1 cellular context compared by ENCODE assay signal in the genomic region with DNA sequence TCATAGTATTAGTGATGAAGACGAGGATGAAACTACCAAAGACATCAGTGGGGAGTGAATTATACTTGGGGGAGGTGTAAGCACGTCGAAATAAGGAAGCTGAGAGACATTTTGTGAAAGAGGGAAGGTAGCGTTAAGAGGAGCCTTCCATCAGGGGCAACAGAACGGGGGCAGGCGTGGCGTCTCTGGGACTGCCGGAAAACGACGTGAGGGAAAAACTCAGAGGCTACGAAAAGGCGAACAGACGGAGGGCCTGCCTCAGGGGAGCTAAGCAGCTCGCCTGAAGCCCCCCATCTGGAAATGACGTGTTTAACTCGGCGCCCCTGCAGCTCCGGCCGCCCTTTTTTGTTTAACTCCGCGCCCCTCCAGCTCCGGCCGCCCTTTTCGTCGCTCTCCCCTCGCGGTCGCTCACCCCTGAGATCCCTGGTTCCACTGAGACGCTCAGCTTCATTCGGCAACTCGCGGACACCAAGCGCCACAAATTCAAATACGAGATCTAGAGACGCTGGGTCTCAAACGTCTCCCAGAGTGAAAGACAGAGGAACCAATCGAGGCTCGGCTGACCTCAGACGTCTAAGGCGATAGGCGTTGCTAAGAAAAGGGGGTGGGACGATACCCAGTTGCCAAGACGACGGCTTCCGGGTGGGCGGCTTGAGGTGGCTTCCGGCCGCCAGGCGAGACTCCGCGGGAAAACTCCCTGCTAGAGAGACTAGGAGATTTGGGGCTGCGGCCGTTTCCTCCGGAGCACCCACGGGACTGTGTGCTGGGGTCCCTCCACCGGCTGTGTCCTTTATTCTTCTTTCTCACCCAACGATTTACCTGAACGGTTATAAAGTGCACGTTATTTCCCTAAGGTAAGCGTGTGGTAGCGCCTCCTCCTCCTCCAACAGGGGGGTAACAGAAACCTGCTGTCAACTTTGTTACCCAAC.
A peak's percentile ranks its signal among the peaks of the same experiment; 100 is the strongest.
TF ChIP-seq lines count a peak whose summit lies in the region.

No MANE protein-coding gene starts in this region.

TF ChIP-seq in K562, 482 proteins besides CTCF, POLR2A, EP300 and RAD21 (continued from another document and continues in another):
- TF ChIP-seq, protein P1, sequence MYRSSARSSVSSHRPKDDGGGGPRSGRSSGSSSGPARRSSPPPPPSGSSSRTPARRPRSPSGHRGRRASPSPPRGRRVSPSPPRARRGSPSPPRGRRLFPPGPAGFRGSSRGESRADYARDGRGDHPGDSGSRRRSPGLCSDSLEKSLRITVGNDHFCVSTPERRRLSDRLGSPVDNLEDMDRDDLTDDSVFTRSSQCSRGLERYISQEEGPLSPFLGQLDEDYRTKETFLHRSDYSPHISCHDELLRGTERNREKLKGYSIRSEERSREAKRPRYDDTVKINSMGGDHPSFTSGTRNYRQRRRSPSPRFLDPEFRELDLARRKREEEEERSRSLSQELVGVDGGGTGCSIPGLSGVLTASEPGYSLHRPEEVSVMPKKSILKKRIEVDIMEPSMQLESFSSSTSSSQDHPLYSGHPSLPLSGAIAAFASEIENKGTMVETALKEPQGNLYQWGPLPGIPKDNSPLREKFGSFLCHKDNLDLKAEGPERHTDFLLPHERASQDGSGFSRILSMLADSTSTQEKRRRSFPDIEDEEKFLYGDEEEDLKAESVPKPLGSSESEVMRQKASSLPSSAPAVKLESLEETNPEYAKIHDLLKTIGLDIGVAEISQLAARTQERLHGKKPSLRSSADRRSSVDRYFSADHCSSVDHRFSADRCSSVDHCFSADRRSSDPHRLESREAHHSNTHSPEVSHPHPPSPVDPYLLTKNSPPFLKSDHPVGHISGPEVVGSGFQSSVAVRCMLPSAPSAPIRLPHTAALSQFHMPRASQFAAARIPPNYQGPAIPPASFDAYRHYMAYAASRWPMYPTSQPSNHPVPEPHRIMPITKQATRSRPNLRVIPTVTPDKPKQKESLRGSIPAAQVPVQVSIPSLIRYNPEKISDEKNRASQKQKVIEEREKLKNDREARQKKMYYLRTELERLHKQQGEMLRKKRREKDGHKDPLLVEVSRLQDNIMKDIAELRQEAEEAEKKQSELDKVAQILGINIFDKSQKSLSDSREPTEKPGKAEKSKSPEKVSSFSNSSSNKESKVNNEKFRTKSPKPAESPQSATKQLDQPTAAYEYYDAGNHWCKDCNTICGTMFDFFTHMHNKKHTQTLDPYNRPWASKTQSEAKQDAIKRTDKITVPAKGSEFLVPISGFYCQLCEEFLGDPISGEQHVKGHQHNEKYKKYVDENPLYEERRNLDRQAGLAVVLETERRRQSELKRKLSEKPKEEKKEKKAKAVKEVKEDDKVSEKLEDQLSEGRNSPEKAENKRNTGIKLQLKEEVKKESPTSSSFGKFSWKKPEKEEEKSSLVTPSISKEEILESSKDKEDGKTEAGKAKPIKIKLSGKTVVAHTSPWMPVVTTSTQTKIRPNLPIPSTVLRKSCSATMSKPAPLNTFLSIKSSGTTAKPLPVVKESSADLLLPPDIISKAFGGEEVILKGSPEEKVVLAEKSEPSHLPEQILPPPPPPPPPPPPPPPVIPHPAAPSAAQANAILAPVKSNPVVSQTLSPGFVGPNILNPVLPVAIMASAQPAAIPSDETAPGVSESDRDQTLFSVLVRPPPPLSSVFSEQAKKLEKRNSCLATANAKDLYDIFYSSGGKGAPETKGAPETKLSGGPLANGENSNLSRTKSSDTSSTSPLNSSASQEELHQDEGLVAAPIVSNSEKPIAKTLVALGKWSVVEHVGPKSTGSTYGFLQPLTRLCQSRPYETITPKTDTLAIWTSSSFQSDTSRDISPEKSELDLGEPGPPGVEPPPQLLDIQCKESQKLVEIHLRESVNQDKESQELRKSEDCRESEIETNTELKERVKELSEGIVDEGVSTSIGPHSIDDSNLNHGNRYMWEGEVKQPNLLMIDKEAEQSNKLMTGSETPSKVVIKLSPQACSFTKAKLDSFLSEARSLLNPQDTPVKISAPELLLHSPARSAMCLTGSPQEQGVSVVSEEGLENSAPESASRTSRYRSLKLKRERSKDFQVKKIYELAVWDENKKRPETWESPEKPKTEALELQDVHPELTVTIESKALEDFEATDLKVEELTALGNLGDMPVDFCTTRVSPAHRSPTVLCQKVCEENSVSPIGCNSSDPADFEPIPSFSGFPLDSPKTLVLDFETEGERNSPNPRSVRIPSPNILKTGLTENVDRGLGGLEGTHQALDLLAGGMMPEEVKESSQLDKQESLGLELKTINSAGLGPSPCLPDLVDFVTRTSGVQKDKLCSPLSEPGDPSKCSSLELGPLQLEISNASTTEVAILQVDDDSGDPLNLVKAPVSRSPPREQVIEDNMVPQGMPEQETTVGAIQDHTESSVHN (IDR thresholded peaks at IDR 0.05; ENCODE audit: borderline replicate concordance in 1 of 2, low read depth in 1 of 2) = no peak
- TF ChIP-seq PTRF (tag; IDR thresholded peaks at IDR 0.05) (no peak), FOXA1 (IDR thresholded peaks at IDR 0.05; ENCODE audit: borderline replicate concordance) (no peak), EP400 (IDR thresholded peaks at IDR 0.05) (peak; percentile 68), ZNF408 (CRISPR knock-in tag; IDR thresholded peaks at IDR 0.05; ENCODE audit: low read depth) (no peak), TARDBP (IDR thresholded peaks at IDR 0.05) (no peak), SMARCA4 (IDR thresholded peaks at IDR 0.05) (no peak), ETV5 (CRISPR knock-in tag; IDR thresholded peaks at IDR 0.05; ENCODE audit: low read depth) (peak; percentile 87), NFIX (CRISPR knock-in tag; IDR thresholded peaks at IDR 0.05; ENCODE audit: low read depth) (no peak), NFXL1 (CRISPR knock-in tag; IDR thresholded peaks at IDR 0.05) (no peak), MAFG (tag; conservative IDR thresholded peaks at IDR 0.05) (no peak), ZEB2 (IDR thresholded peaks at IDR 0.05) (no peak), ZNF583 (CRISPR knock-in tag; IDR thresholded peaks at IDR 0.05) (no peak), ZNF778 (CRISPR knock-in tag; IDR thresholded peaks at IDR 0.05) (no peak), ZSCAN29 (IDR thresholded peaks at IDR 0.05) (no peak), SP1 (CRISPR knock-in tag; IDR thresholded peaks at IDR 0.05) (no peak), MYBL2 (IDR thresholded peaks at IDR 0.05; ENCODE audit: low read depth) (peak; percentile 86), MYBL2 (CRISPR knock-in tag; IDR thresholded peaks at IDR 0.05; ENCODE audit: borderline replicate concordance) (no peak), TEAD2 (tag; IDR thresholded peaks at IDR 0.05) (no peak), GABPB2 (CRISPR knock-in tag; conservative IDR thresholded peaks at IDR 0.05) (no peak), ZNF253 (CRISPR knock-in tag; conservative IDR thresholded peaks at IDR 0.05) (no peak), ESRRB (CRISPR knock-in tag; IDR thresholded peaks at IDR 0.05; ENCODE audit: borderline replicate concordance) (no peak), EGR1 (conservative IDR thresholded peaks at IDR 0.05) (peak; percentile 96), SREBF2 (CRISPR knock-in tag; IDR thresholded peaks at IDR 0.05) (no peak), NFE2 (IDR thresholded peaks at IDR 0.05; ENCODE audit: low read depth) (no peak), MAFF (IDR thresholded peaks at IDR 0.05; ENCODE audit: low read length) (no peak), HMG20B (CRISPR knock-in tag; IDR thresholded peaks at IDR 0.05) (no peak), TEAD4 (IDR thresholded peaks at IDR 0.05; ENCODE audit: low read length) (no peak), TEAD4 (CRISPR knock-in tag; IDR thresholded peaks at IDR 0.05; ENCODE audit: borderline replicate concordance) (no peak), BRCA1 (IDR thresholded peaks at IDR 0.05) (no peak), BRCA1 (CRISPR knock-in tag; IDR thresholded peaks at IDR 0.05) (no peak), PCBP1 (IDR thresholded peaks at IDR 0.05; ENCODE audit: low read depth, low read length, poor library complexity, severe bottlenecking) (no peak), ZNF764 (CRISPR knock-in tag; IDR thresholded peaks at IDR 0.05; ENCODE audit: low read depth) (no peak)
- TF ChIP-seq, protein P2, sequence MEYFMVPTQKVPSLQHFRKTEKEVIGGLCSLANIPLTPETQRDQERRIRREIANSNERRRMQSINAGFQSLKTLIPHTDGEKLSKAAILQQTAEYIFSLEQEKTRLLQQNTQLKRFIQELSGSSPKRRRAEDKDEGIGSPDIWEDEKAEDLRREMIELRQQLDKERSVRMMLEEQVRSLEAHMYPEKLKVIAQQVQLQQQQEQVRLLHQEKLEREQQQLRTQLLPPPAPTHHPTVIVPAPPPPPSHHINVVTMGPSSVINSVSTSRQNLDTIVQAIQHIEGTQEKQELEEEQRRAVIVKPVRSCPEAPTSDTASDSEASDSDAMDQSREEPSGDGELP (CRISPR knock-in tag; IDR thresholded peaks at IDR 0.05; ENCODE audit: borderline replicate concordance) = peak; percentile 73
- TF ChIP-seq, protein P3, sequence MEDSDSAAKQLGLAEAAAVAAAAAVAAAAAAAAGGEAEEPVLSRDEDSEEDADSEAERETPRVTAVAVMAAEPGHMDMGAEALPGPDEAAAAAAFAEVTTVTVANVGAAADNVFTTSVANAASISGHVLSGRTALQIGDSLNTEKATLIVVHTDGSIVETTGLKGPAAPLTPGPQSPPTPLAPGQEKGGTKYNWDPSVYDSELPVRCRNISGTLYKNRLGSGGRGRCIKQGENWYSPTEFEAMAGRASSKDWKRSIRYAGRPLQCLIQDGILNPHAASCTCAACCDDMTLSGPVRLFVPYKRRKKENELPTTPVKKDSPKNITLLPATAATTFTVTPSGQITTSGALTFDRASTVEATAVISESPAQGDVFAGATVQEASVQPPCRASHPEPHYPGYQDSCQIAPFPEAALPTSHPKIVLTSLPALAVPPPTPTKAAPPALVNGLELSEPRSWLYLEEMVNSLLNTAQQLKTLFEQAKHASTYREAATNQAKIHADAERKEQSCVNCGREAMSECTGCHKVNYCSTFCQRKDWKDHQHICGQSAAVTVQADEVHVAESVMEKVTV (CRISPR knock-in tag; IDR thresholded peaks at IDR 0.05) = no peak
- TF ChIP-seq, protein P4, sequence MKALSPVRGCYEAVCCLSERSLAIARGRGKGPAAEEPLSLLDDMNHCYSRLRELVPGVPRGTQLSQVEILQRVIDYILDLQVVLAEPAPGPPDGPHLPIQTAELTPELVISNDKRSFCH (CRISPR knock-in tag; IDR thresholded peaks at IDR 0.05) = no peak
- TF ChIP-seq, protein P4 (tag; IDR thresholded peaks at IDR 0.05) = no peak
- TF ChIP-seq, protein P5, sequence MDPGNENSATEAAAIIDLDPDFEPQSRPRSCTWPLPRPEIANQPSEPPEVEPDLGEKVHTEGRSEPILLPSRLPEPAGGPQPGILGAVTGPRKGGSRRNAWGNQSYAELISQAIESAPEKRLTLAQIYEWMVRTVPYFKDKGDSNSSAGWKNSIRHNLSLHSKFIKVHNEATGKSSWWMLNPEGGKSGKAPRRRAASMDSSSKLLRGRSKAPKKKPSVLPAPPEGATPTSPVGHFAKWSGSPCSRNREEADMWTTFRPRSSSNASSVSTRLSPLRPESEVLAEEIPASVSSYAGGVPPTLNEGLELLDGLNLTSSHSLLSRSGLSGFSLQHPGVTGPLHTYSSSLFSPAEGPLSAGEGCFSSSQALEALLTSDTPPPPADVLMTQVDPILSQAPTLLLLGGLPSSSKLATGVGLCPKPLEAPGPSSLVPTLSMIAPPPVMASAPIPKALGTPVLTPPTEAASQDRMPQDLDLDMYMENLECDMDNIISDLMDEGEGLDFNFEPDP (CRISPR knock-in tag; IDR thresholded peaks at IDR 0.05) = no peak
- TF ChIP-seq, protein P6, sequence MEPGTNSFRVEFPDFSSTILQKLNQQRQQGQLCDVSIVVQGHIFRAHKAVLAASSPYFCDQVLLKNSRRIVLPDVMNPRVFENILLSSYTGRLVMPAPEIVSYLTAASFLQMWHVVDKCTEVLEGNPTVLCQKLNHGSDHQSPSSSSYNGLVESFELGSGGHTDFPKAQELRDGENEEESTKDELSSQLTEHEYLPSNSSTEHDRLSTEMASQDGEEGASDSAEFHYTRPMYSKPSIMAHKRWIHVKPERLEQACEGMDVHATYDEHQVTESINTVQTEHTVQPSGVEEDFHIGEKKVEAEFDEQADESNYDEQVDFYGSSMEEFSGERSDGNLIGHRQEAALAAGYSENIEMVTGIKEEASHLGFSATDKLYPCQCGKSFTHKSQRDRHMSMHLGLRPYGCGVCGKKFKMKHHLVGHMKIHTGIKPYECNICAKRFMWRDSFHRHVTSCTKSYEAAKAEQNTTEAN (CRISPR knock-in tag; IDR thresholded peaks at IDR 0.05) = no peak
- TF ChIP-seq, protein P7, sequence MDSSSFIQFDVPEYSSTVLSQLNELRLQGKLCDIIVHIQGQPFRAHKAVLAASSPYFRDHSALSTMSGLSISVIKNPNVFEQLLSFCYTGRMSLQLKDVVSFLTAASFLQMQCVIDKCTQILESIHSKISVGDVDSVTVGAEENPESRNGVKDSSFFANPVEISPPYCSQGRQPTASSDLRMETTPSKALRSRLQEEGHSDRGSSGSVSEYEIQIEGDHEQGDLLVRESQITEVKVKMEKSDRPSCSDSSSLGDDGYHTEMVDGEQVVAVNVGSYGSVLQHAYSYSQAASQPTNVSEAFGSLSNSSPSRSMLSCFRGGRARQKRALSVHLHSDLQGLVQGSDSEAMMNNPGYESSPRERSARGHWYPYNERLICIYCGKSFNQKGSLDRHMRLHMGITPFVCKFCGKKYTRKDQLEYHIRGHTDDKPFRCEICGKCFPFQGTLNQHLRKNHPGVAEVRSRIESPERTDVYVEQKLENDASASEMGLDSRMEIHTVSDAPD (CRISPR knock-in tag; IDR thresholded peaks at IDR 0.05) = no peak
- TF ChIP-seq, protein P8, sequence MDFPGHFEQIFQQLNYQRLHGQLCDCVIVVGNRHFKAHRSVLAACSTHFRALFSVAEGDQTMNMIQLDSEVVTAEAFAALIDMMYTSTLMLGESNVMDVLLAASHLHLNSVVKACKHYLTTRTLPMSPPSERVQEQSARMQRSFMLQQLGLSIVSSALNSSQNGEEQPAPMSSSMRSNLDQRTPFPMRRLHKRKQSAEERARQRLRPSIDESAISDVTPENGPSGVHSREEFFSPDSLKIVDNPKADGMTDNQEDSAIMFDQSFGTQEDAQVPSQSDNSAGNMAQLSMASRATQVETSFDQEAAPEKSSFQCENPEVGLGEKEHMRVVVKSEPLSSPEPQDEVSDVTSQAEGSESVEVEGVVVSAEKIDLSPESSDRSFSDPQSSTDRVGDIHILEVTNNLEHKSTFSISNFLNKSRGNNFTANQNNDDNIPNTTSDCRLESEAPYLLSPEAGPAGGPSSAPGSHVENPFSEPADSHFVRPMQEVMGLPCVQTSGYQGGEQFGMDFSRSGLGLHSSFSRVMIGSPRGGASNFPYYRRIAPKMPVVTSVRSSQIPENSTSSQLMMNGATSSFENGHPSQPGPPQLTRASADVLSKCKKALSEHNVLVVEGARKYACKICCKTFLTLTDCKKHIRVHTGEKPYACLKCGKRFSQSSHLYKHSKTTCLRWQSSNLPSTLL (IDR thresholded peaks at IDR 0.05) = no peak
